In the genomic region with DNA sequence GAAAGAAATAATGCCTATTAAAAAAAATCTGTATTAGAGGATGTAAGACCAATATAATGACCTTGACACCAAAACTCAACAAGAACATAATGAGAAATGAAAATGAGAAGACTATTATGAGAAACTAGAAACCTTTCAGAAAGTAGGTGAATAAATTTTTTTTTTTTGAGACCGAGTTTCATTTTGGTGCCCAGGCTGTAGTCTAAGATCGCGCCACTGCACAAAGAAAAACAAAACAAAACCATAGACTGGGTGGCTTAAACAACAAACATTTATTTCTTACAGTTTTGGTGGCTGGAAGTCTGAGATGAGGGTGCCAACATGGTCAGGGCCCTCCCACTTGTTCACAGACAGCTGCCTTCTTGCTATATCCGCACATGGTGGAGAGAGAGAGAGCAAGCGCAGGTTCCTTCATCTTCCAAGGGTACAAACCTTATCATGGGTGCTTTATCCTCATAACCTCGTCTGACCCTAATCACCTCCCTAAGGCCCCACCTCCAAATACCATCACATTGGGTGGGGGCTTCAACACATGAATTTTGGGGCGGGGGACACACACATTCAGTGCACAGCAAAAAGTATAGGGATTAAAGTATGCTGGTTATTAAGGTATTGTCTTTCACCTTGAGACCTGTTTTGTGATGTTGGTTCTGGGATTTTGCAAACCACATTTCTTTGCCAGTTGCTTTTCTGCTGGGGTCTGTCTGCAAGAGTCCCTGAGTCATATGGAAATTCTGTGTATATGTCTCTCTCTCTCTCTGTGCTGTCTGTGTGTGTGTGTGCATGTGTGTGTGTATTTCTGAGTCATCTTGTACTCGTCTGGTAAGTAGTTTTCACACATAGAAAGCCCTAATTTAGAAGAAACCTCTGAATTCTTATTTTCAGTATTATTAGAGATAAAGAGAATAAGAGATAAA, we compare ENCODE assay signal across 8 cellular contexts. TPM values are rescaled to one million over a fixed set of nuclear protein-coding genes. Genes with fewer than 3 reads are reported as not detected.
A peak's percentile ranks its signal among the peaks of the same experiment; 100 is the strongest.
DNase-seq lines count a peak whose midpoint lies in the region; ATAC-seq and TF ChIP-seq lines count a peak whose summit lies in the region.

No MANE protein-coding gene starts in this region.

- H3K36me3 Mint-ChIP-seq in activated B cell treated with CpG ODN at 0.5 μM for 24 hours (ENCODE audit: low read depth): no peaks in the 10 kb centered on the region

- no peaks in the 10 kb centered on the region for H3K27me3 Mint-ChIP-seq in activated B cell treated with CpG ODN at 0.5 μM for 24 hours

- no peaks in the 10 kb centered on the region for H3K4me1 ChIP-seq in right atrium auricular region

- no peak overlapping the region for H3K27ac Mint-ChIP-seq in activated B cell treated with CpG ODN at 0.5 μM for 24 hours

- no peaks in the 10 kb centered on the region for H3K9me3 ChIP-seq in right atrium auricular region

- H3K9me3 Mint-ChIP-seq in activated B cell treated with CpG ODN at 0.5 μM for 24 hours: no peaks in the 10 kb centered on the region

- no peaks in the 10 kb centered on the region for H3K27me3 ChIP-seq in right atrium auricular region

- H3K27ac ChIP-seq in right atrium auricular region: no peak overlapping the region

- H3K4me3 Mint-ChIP-seq in activated B cell treated with CpG ODN at 0.5 μM for 24 hours: no peak overlapping the region

- H3K36me3 ChIP-seq in right atrium auricular region: no peaks in the 10 kb centered on the region

- intact Hi-C loops in activated B cell treated with CpG ODN at 0.5 μM for 24 hours (cut with micrococcal nuclease): no loop called here

- ATAC-seq in GM19043 (IDR thresholded peaks at IDR 0.05; ENCODE audit: low read depth, unreplicated experiment): peak; percentile 80
- ATAC-seq in HG02970 (IDR thresholded peaks at IDR 0.05; ENCODE audit: low FRiP score, unreplicated experiment): peak; percentile 84
- ATAC-seq in activated B cell treated with CpG ODN at 0.5 μM for 24 hours (ENCODE audit: low read depth): peak; percentile 34

- no peak for DNase-seq in activated B cell treated with CpG ODN at 0.5 μM for 24 hours
- DNase-seq in iris pigment epithelial cell (ENCODE audit: low read depth): peak; percentile 80
- no peak for DNase-seq in COR-L47 (lab: John Stamatoyannopoulos, UW)
- no peak for DNase-seq in right atrium auricular region (ENCODE audit: low spot score)
- no peak for DNase-seq in mucosa of gallbladder (ENCODE audit: low spot score)
- DNase-seq in DMS153 (lab: John Stamatoyannopoulos, UW): no peak

- POLR2A ChIA-PET in activated B cell treated with CpG ODN at 0.5 μM for 24 hours (lab: Charles Lee): no interaction called here

- CTCF ChIA-PET in activated B cell treated with CpG ODN at 0.5 μM for 24 hours (lab: Charles Lee): interaction anchor here (0.7 kb wide), 1 partner anchor 68 kb away, joined by 4 read pairs; no protein-coding TSS in a partner anchor

- TF ChIP-seq CTCF in activated B cell treated with CpG ODN at 0.5 μM for 24 hours (IDR thresholded peaks at IDR 0.05) (no peak), right atrium auricular region (IDR thresholded peaks at IDR 0.05) (no peak)

- H3K4me1 Mint-ChIP-seq in activated B cell treated with CpG ODN at 0.5 μM for 24 hours: peaks cover 8% of the 10 kb centered on the region

- no peak overlapping the region for H3K4me3 ChIP-seq in right atrium auricular region

RNA-seq across cellular contexts. Expression of a gene that starts 26.2 kb away (rescaled TPM):
- total RNA-seq in activated B cell treated with CpG ODN at 0.5 μM for 24 hours (37.4 and 37.6 TPM in 2 replicates), right atrium auricular region (10 to 100 TPM; 22.7 to 50.2 TPM), mucosa of gallbladder (43.7 TPM)

RNA-seq across cellular contexts. Expression of a gene that starts 26.3 kb away (rescaled TPM):
- total RNA-seq in activated B cell treated with CpG ODN at 0.5 μM for 24 hours (94.0 and 95.9 TPM in 2 replicates), right atrium auricular region (10 to 100 TPM; 36.6 to 46.6 TPM), mucosa of gallbladder (40.1 TPM)

Comparison
In these comparisons a context has a peak if more than half of its experiments do, and no peak if none do; other contexts are left out.
1. ATAC-seq: peak in every context shown above with its lines; median percentile 84 in HG02970; 80 in GM19043; 34 in activated B cell treated with CpG ODN at 0.5 μM for 24 hours.